Comparison of ENCODE assay signal across 8 cellular contexts in the genomic region with DNA sequence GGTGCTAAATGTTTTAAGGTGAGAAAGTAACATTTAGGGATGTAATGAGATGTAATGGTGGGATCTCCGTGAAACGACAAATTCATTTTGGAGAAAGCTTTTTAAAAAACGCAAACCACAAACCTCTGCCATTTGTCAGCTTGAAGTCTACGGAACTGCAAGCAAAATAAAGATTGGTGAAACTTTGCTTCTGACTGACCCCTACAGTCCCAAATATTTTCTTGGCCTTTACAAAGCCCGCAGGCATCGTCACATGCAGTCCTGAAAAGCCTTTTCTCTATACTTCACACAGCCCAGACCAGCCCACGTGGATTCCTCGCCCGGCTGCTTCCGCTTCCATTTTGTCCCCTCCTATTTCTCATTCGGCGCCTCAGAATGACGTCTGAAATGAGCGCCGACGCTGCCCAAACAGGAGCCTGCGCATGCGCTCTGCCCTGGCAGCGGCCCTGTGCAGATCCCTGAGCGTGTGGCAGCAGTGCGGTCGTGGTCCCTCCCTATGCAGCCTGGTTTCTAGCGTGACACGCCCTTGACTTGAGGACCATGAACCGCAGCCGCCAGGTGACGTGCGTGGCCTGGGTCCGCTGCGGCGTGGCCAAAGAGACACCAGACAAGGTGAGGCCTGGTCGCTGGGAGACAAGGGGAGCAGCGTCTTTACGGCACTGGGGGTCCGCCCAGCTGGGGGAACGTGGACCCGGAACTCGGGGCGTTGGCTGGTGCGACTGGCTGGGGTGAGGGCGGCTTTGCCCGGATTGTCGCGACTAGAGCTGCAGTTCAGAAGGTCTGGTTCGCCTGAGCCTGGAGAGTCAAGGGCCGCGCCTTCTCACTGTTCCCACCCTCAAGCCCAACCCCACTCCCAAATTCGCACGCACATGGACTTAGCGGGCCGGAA. TPM values are rescaled to one million over a fixed set of nuclear protein-coding genes. Genes with fewer than 3 reads are reported as not detected.
DNase-seq lines count a peak whose midpoint lies in the region; ATAC-seq, FAIRE-seq and TF ChIP-seq lines count a peak whose summit lies in the region.

TSS of gene PWP1 (plus strand) at position 440 of the 889 bp plus-strand sequence. CDS start at position 541, 101 bp downstream.

- DNase-seq in AG08395 (ENCODE audit: low spot score), result peak; percentile 98
- DNase-seq in NCI-H2227 treated with DMSO at 0.1 percent for 48 hours (lab: John Stamatoyannopoulos, UW), result peak; percentile 90
- peak; percentile 92 for DNase-seq in mammary epithelial cell
- DNase-seq in iPS-NIHi11 (ENCODE audit: low spot score), result peak; percentile 98
- DNase-seq in small intestine, result peak; percentile 97

- no peaks in the 10 kb centered on the region for H4K20me1 ChIP-seq in mammary epithelial cell (ENCODE audit: insufficient read depth, low read length)

- peak within 1 kb of the TSS; percentile 90 for H3K9ac ChIP-seq in mammary epithelial cell (ENCODE audit: insufficient read depth, low read length)

- CTCF ChIA-PET in mammary epithelial cell (lab: Charles Lee; ENCODE audit: low non-redundant PET), result interaction anchor here (0.6 kb wide), 1 partner anchor 1568 kb away, joined by 3 read pairs; no protein-coding TSS in a partner anchor

- FAIRE-seq in small intestine (lab: Jason Lieb, UNC), result no peak

- H3K4me2 ChIP-seq in mammary epithelial cell (ENCODE audit: insufficient read depth, low read depth, low read length), result peak within 1 kb of the TSS; percentile 86

- dilution Hi-C loops in mammary epithelial cell (cut with HindIII; ENCODE audit: low sequenced_read_pairs), result loop anchor here (5.0 kb wide), 1 partner anchor 57 kb away; no protein-coding TSS in a partner anchor

- WGBS in mammary epithelial cell (ENCODE audit: low coverage, missing lambda C conversion rate), result under 1% methylated on average over 34 of the region's 51 CpGs
- 0% methylated on average over 51 of the region's 51 CpGs for WGBS in small intestine, 3 donors

- TF ChIP-seq CTCF in WI38 (IDR thresholded peaks at IDR 0.05; ENCODE audit: low read depth, low read length) (no peak), mammary epithelial cell (conservative IDR thresholded peaks at IDR 0.05 in 1 of 2, IDR thresholded peaks at IDR 0.05 in 1 of 2; ENCODE audit: extremely low read depth in 1 of 2, insufficient read depth in 1 of 2, low read depth in 1 of 2, low read length in 2 of 2) (no peak)

- H3K79me2 ChIP-seq in mammary epithelial cell (ENCODE audit: insufficient read depth, low read length), result peaks cover 44% of the 10 kb centered on the region

- peak; percentile 91 for ATAC-seq in GM18909 (IDR thresholded peaks at IDR 0.05; ENCODE audit: poor library complexity, unreplicated experiment)
- peak; percentile 81 for ATAC-seq in HG03159 (IDR thresholded peaks at IDR 0.05; ENCODE audit: unreplicated experiment)

- H3K9me3 ChIP-seq in mammary epithelial cell (replicated peaks; ENCODE audit: insufficient read depth, low read length), result no peaks in the 10 kb centered on the region
- H3K9me3 ChIP-seq in small intestine (ENCODE audit: control insufficient read depth, low read depth), result no peaks in the 10 kb centered on the region

- peak within 1 kb of the TSS; percentile 78 for H3K27ac ChIP-seq in mammary epithelial cell (ENCODE audit: insufficient read depth, low read depth, low read length)
- H3K27ac ChIP-seq in small intestine (ENCODE audit: low read depth in 1 of 2, low read length in 1 of 2), result peak within 1 kb of the TSS; percentile 68 to 93

- BruUV-seq in mammary epithelial cell (replicated peaks; lab: Mats Ljungman, UMichigan), result TSS peak; percentile 94

- intact Hi-C loops in mammary epithelial cell (cut with micrococcal nuclease), result loop anchor here (1.0 kb wide), 1 partner anchor 76 kb away; the partner anchor contains the start of gene PRDM4

- in situ Hi-C loops in mammary epithelial cell (cut with MboI; ENCODE audit: low sequenced_read_pairs in 2 of 2), result loop anchor here in 1 of 2 donors (10.0 kb wide), 1 partner anchor 199 kb away; no protein-coding TSS in a partner anchor

- H3K27me3 ChIP-seq in mammary epithelial cell (ENCODE audit: insufficient read depth, low read length) (no peaks in the 10 kb centered on the region), small intestine (ENCODE audit: control insufficient read depth in 2 of 2, insufficient read depth in 2 of 2, low read length in 2 of 2) (no peaks in the 10 kb centered on the region)

- H3K36me3 ChIP-seq in mammary epithelial cell (ENCODE audit: insufficient read depth, low read length) (peaks cover 12% of the 10 kb centered on the region), small intestine (ENCODE audit: control insufficient read depth in 2 of 2, insufficient read depth in 2 of 2, low read length in 2 of 2) (peaks cover 2 to 6% of the 10 kb centered on the region in 2 donors)

- H2AFZ ChIP-seq in mammary epithelial cell (ENCODE audit: low read depth, low read length), result peak within 1 kb of the TSS; percentile 93

- H3K4me1 ChIP-seq in mammary epithelial cell (ENCODE audit: insufficient read depth, low read length) (peaks cover 9% of the 10 kb centered on the region), small intestine (ENCODE audit: control insufficient read depth in 2 of 2, insufficient read depth in 1 of 2, low read depth in 1 of 2, low read length in 1 of 2) (peaks cover 2 to 3% of the 10 kb centered on the region in 2 donors)

- H3K4me3 ChIP-seq in WI38 (ENCODE audit: low read depth, low read length), result peak within 1 kb of the TSS; percentile 99
- peak within 1 kb of the TSS; percentile 80 to 90 (median 85) for H3K4me3 ChIP-seq in mammary epithelial cell (replicated peaks in 1 of 3; ENCODE audit: insufficient read depth in 1 of 3, low read depth in 2 of 3, low read length in 3 of 3)
- H3K4me3 ChIP-seq in small intestine (ENCODE audit: low read depth in 1 of 2, low read length in 2 of 2), result peak within 1 kb of the TSS; percentile 60 to 73

RNA-seq across cellular contexts. Expression of gene PWP1, which starts in this region (rescaled TPM):
- 10 to 100 TPM; 61.0 to 69.7 TPM for total RNA-seq in mammary epithelial cell
- polyA plus RNA-seq in mammary epithelial cell (223 TPM), small intestine (10 to 100 TPM; 12.4 to 26.5 (median 17.4) TPM)
- 32.9 TPM for polyA minus RNA-seq in mammary epithelial cell

Comparison
In these comparisons a context has a peak if more than half of its experiments do, and no peak if none do; other contexts are left out.
1. Peak in every context shown above with its lines: DNase-seq, ATAC-seq, H3K4me3 ChIP-seq and H3K27ac ChIP-seq.